ENCODE assay signal across 7 cellular contexts in the genomic region with DNA sequence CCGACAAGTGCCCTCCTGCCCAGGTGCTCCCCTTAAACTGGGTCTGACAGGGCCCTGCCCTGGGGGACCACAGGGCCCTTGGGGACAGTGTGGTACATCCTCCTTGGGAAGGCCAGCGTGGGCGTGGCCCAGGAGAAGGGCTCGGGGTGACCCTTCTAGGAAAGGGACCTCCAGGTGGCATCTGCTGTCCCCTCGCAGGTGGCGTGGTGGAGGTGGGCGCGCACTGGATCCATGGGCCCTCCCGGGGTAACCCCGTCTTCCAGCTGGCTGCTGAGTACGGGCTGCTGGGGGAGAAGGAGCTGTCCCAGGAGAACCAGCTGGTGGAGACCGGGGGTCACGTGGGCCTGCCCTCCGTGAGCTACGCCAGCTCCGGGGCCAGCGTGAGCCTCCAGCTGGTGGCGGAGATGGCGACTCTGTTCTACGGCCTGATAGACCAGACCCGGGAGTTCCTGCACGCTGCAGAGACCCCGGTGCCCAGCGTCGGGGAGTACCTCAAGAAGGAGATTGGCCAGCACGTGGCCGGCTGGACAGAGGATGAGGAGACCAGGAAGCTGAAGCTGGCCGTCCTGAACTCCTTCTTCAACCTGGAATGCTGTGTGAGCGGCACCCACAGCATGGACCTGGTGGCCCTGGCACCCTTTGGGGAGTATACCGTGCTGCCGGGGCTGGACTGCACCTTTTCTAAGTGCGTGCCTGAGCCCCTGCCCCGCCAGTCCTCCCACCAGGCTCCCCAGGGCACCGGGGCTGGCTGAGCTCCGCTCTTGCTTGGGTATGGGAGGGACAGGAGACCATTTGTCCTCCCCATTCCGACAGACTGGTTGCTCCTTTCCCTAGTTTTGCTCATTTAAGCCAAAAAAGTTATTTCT. TPM values are rescaled to one million over a fixed set of nuclear protein-coding genes. Genes with fewer than 3 reads are reported as not detected.
DNase-seq lines count a peak whose midpoint lies in the region; ATAC-seq and TF ChIP-seq lines count a peak whose summit lies in the region.
"Had no signal": no experiment of that assay in that cellular context is flagged by ENCODE, and none has a peak within 500 bp of the region (broad histone marks: within the 10 kb centered on the region; RNA-seq: fewer than 3 reads in every experiment).

No MANE protein-coding gene starts in this region.

- H3K36me3 ChIP-seq in body of pancreas (replicated peaks in 1 of 2; ENCODE audit: insufficient read depth in 1 of 2, low read depth in 2 of 2): no peaks in the 10 kb centered on the region

- H3K36me3 Mint-ChIP-seq in natural killer cell treated with Interleukin-12 subunit alpha and Interleukin-12 subunit beta and Interleukin-15 and Interleukin-18, amount 100 ng/mL, for 72 hours: no peaks in the 10 kb centered on the region

- H3K4me3 ChIP-seq in body of pancreas: peak overlapping the region in 1 of 2 donors; percentile 60

- no peaks in the 10 kb centered on the region for H3K9me3 ChIP-seq in body of pancreas

- no peak overlapping the region for H3K27ac Mint-ChIP-seq in natural killer cell treated with Interleukin-12 subunit alpha and Interleukin-12 subunit beta and Interleukin-15 and Interleukin-18, amount 100 ng/mL, for 72 hours

- H3K27ac ChIP-seq in body of pancreas: peak overlapping the region; percentile 65 to 80 (median 72)

- DNase-seq in body of pancreas (peak in 1 of 4 donors; percentile 32), OCI-M2 (lab: John Stamatoyannopoulos, UW; ENCODE audit: unreplicated experiment) (no peak), UCSD-AML1 (lab: John Stamatoyannopoulos, UW; ENCODE audit: unreplicated experiment) (no peak)
- DNase-seq in natural killer cell treated with Interleukin-12 subunit alpha and Interleukin-12 subunit beta and Interleukin-15 and Interleukin-18, amount 100 ng/mL, for 72 hours (ENCODE audit: low spot score): no peak
- DNase-seq in activated naive CD4-positive, alpha-beta T cell treated with Interleukin-2 at 50 U/mL for 16 hours: no peak

- TF ChIP-seq POLR2A in body of pancreas (IDR thresholded peaks at IDR 0.05): no peak

- WGBS in body of pancreas, 2 donors: 92 to 96% methylated on average over 4 to 36 of the region's 36 CpGs

- H3K27me3 ChIP-seq in body of pancreas: no peaks in the 10 kb centered on the region

- H3K4me1 ChIP-seq in body of pancreas: peaks cover 19% of the 10 kb centered on the region

- peak; percentile 6 for ATAC-seq in GM18520 (IDR thresholded peaks at IDR 0.05; ENCODE audit: unreplicated experiment)
- no peak for ATAC-seq in body of pancreas
- ATAC-seq in natural killer cell treated with Interleukin-12 subunit alpha and Interleukin-12 subunit beta and Interleukin-15 and Interleukin-18, amount 100 ng/mL, for 72 hours: no peak

- H3K4me1 Mint-ChIP-seq in natural killer cell treated with Interleukin-12 subunit alpha and Interleukin-12 subunit beta and Interleukin-15 and Interleukin-18, amount 100 ng/mL, for 72 hours (ENCODE audit: low read depth in 2 of 2): peaks cover 0 to 4% of the 10 kb centered on the region in 2 donors

- no peaks in the 10 kb centered on the region for H3K27me3 Mint-ChIP-seq in natural killer cell treated with Interleukin-12 subunit alpha and Interleukin-12 subunit beta and Interleukin-15 and Interleukin-18, amount 100 ng/mL, for 72 hours

- peak overlapping the region; percentile 55 for H3K4me3 Mint-ChIP-seq in natural killer cell treated with Interleukin-12 subunit alpha and Interleukin-12 subunit beta and Interleukin-15 and Interleukin-18, amount 100 ng/mL, for 72 hours

- no peaks in the 10 kb centered on the region for H3K9me3 Mint-ChIP-seq in natural killer cell treated with Interleukin-12 subunit alpha and Interleukin-12 subunit beta and Interleukin-15 and Interleukin-18, amount 100 ng/mL, for 72 hours

- intact Hi-C loops in body of pancreas (cut with DNase I): no loop called here

- no peak for TF ChIP-seq CTCF in body of pancreas (IDR thresholded peaks at IDR 0.05)

RNA-seq across cellular contexts. Expression of gene PAOX, which starts 1.0 kb away (rescaled TPM):
- total RNA-seq in body of pancreas: 1 to 10 TPM; 8.3 to 9.6 TPM
- 1 to 10 TPM; 2.0 to 2.1 TPM for total RNA-seq in natural killer cell treated with Interleukin-12 subunit alpha and Interleukin-12 subunit beta and Interleukin-15 and Interleukin-18, amount 100 ng/mL, for 72 hours

RNA-seq across cellular contexts. Expression of gene ECHS1, which starts 6.9 kb away (rescaled TPM):
- total RNA-seq in body of pancreas: 10 to 100 TPM; 44.4 to 71.9 TPM
- total RNA-seq in natural killer cell treated with Interleukin-12 subunit alpha and Interleukin-12 subunit beta and Interleukin-15 and Interleukin-18, amount 100 ng/mL, for 72 hours: 10 to 100 TPM; 44.5 to 52.7 TPM

RNA-seq across cellular contexts. Expression of gene MTG1, which starts 13.9 kb away (rescaled TPM):
- 10 to 100 TPM; 22.8 to 83.7 TPM for total RNA-seq in body of pancreas
- total RNA-seq in natural killer cell treated with Interleukin-12 subunit alpha and Interleukin-12 subunit beta and Interleukin-15 and Interleukin-18, amount 100 ng/mL, for 72 hours: 100 to 1,000 TPM in 1 of 2 donors, 10 to 100 TPM in 1; 44.2 to 105 TPM

RNA-seq across cellular contexts. Expression of gene FUOM, which starts 22.2 kb away (rescaled TPM):
- total RNA-seq in body of pancreas: 10 to 100 TPM; 12.5 to 16.1 TPM
- total RNA-seq in natural killer cell treated with Interleukin-12 subunit alpha and Interleukin-12 subunit beta and Interleukin-15 and Interleukin-18, amount 100 ng/mL, for 72 hours: 10 to 100 TPM; 11.5 to 11.8 TPM

RNA-seq across cellular contexts. Expression of gene PRAP1, which starts 32.9 kb away (rescaled TPM):
- total RNA-seq in body of pancreas: 1 to 10 TPM in 1 of 2 donors, not detected in 1; 6.5 TPM
- not detected for total RNA-seq in natural killer cell treated with Interleukin-12 subunit alpha and Interleukin-12 subunit beta and Interleukin-15 and Interleukin-18, amount 100 ng/mL, for 72 hours
- total RNA-seq: HT1080 had no signal
